ENCODE assay signal across 14 cellular contexts in the genomic region with DNA sequence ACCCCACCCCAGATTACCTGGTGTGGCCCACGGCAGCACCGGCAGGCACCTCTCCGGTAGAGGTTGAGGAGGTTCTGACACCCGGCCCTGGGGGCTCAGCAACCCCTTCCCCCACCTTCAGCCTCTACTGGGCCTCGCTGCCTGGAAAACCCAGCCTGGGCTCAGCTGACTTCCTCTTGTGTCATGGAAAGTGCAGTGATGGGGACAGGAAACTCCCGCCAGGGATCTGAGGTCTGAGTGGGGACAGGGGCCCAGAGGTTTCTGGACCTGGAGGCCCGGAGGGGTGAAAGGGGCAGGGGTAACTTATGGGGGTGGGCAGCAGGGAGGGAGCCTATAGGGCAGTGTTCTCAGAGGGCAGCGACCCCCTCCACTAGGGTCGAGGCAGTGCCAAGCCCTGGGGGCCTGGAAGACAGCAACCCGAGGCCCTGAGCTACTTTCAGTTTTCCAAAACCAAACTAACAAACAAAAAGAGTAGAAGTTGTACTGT. TPM values are rescaled to one million over a fixed set of nuclear protein-coding genes. Genes with fewer than 3 reads are reported as not detected.
DNase-seq lines count a peak whose midpoint lies in the region; ATAC-seq and TF ChIP-seq lines count a peak whose summit lies in the region.
"Had no signal": no experiment of that assay in that cellular context is flagged by ENCODE, and none has a peak within 500 bp of the region (broad histone marks: within the 10 kb centered on the region; RNA-seq: fewer than 3 reads in every experiment).

No MANE protein-coding gene starts in this region.

- H3K36me3 ChIP-seq in left lung, result no peaks in the 10 kb centered on the region
- H3K36me3 ChIP-seq: adrenal gland had no signal

- no peak for TF ChIP-seq CTCF in CD4-positive, alpha-beta T cell (IDR thresholded peaks at IDR 0.05)
- no peak for TF ChIP-seq CTCF in left lung (IDR thresholded peaks at IDR 0.05)

- no peaks in the 10 kb centered on the region for H3K36me3 Mint-ChIP-seq in CD4-positive, alpha-beta T cell (ENCODE audit: low read depth)
- peaks cover 35% of the 10 kb centered on the region for H3K36me3 Mint-ChIP-seq in activated CD4-positive, alpha-beta T cell treated with anti-CD3 and anti-CD28 coated beads for 36 hours (ENCODE audit: low read depth)

- H3K27ac ChIP-seq in CD4-positive, alpha-beta T cell (ENCODE audit: low read depth, low read length), result peak overlapping the region; percentile 59
- no peak overlapping the region for H3K27ac ChIP-seq in left lung
- H3K27ac ChIP-seq: adrenal gland, C4-2B had no signal

- no peak overlapping the region for H3K4me3 ChIP-seq in left lung
- H3K4me3 ChIP-seq: adrenal gland had no signal

- peak; percentile 51 for ATAC-seq in CD4-positive, alpha-beta T cell (ENCODE audit: poor library complexity)
- peak; percentile 58 for ATAC-seq in GM21423 (IDR thresholded peaks at IDR 0.05; ENCODE audit: unreplicated experiment)
- peak; percentile 62 for ATAC-seq in activated CD4-positive, alpha-beta T cell treated with anti-CD3 and anti-CD28 coated beads for 36 hours
- peak; percentile 52 for ATAC-seq in left lung
- no peak for ATAC-seq in GM19324 (IDR thresholded peaks at IDR 0.05; ENCODE audit: low FRiP score, unreplicated experiment)

- no peaks in the 10 kb centered on the region for H3K27me3 ChIP-seq in CD4-positive, alpha-beta T cell (ENCODE audit: control insufficient read depth, insufficient read depth, low read length)
- no peaks in the 10 kb centered on the region for H3K27me3 ChIP-seq in left lung
- H3K27me3 ChIP-seq: adrenal gland had no signal

- intact Hi-C loops in CD4-positive, alpha-beta T cell (cut with DNase I, micrococcal nuclease), result no loop called here
- intact Hi-C loops in activated CD4-positive, alpha-beta T cell treated with anti-CD3 and anti-CD28 coated beads for 36 hours (cut with DNase I, micrococcal nuclease), result no loop called here
- intact Hi-C loops in left lung (cut with DNase I), result no loop called here

- CTCF ChIA-PET in CD4-positive, alpha-beta T cell (lab: Charles Lee), result interaction anchor here (1.0 kb wide), 1 partner anchor 8 kb away, joined by 3 read pairs; no protein-coding TSS in a partner anchor
- CTCF ChIA-PET in activated CD4-positive, alpha-beta T cell treated with anti-CD3 and anti-CD28 coated beads for 36 hours (lab: Charles Lee), result interaction anchor here (0.7 to 2.5 kb wide), 9 partner anchors 10 to 126 kb away, joined by 3 to 9 read pairs (median 4); a partner anchor contains a TSS

- peaks cover 0 to 8% of the 10 kb centered on the region in 2 donors for H3K4me1 ChIP-seq in left lung
- H3K4me1 ChIP-seq: adrenal gland had no signal

- POLR2A ChIA-PET in CD4-positive, alpha-beta T cell (lab: Charles Lee), result interaction anchor here (0.9 to 4.3 kb wide), 13 partner anchors 10 to 115 kb away, joined by 3 to 43 read pairs (median 5); a partner anchor contains a TSS
- POLR2A ChIA-PET in activated CD4-positive, alpha-beta T cell treated with anti-CD3 and anti-CD28 coated beads for 36 hours (lab: Charles Lee), result interaction anchor here (0.9 to 3.9 kb wide), 14 partner anchors 11 to 114 kb away, joined by 3 to 35 read pairs (median 7); no protein-coding TSS in a partner anchor

- no peaks in the 10 kb centered on the region for H3K9me3 Mint-ChIP-seq in CD4-positive, alpha-beta T cell
- peaks cover 2% of the 10 kb centered on the region for H3K9me3 Mint-ChIP-seq in activated CD4-positive, alpha-beta T cell treated with anti-CD3 and anti-CD28 coated beads for 36 hours (ENCODE audit: low read depth)

- peak overlapping the region; percentile 81 for H3K4me3 Mint-ChIP-seq in CD4-positive, alpha-beta T cell
- peak overlapping the region; percentile 91 for H3K4me3 Mint-ChIP-seq in activated CD4-positive, alpha-beta T cell treated with anti-CD3 and anti-CD28 coated beads for 36 hours
- H3K4me3 Mint-ChIP-seq: nephron had no signal

- H3K4me1 Mint-ChIP-seq in CD4-positive, alpha-beta T cell (ENCODE audit: low read depth), result peaks cover 64% of the 10 kb centered on the region
- H3K4me1 Mint-ChIP-seq in activated CD4-positive, alpha-beta T cell treated with anti-CD3 and anti-CD28 coated beads for 36 hours, result peaks cover 60% of the 10 kb centered on the region
- H3K4me1 Mint-ChIP-seq: nephron had no signal

- no peaks in the 10 kb centered on the region for H3K27me3 Mint-ChIP-seq in CD4-positive, alpha-beta T cell
- H3K27me3 Mint-ChIP-seq in activated CD4-positive, alpha-beta T cell treated with anti-CD3 and anti-CD28 coated beads for 36 hours, result no peaks in the 10 kb centered on the region

- peak in 1 of 10 experiments; percentile 38 for DNase-seq in CD4-positive, alpha-beta T cell
- peak; percentile 83 for DNase-seq in activated CD4-positive, alpha-beta T cell treated with anti-CD3 and anti-CD28 coated beads for 36 hours
- DNase-seq in left lung, result peak in 1 of 2 donors; percentile 59
- no peak for DNase-seq in anterior cingulate cortex (lab: John Stamatoyannopoulos, UW)
- DNase-seq in NCI-H2107 (lab: John Stamatoyannopoulos, UW), result no peak
- DNase-seq in kidney glomerular epithelial cell (lab: John Stamatoyannopoulos, UW), result no peak
- DNase-seq: KG1 had no signal

- H3K27ac Mint-ChIP-seq in CD4-positive, alpha-beta T cell, result peak overlapping the region; percentile 93
- peak overlapping the region; percentile 98 for H3K27ac Mint-ChIP-seq in activated CD4-positive, alpha-beta T cell treated with anti-CD3 and anti-CD28 coated beads for 36 hours
- H3K27ac Mint-ChIP-seq: nephron had no signal

- no peaks in the 10 kb centered on the region for H3K9me3 ChIP-seq in CD4-positive, alpha-beta T cell (ENCODE audit: control insufficient read depth, low read length)
- H3K9me3 ChIP-seq in left lung, result no peaks in the 10 kb centered on the region
- H3K9me3 ChIP-seq: adrenal gland had no signal

RNA-seq across cellular contexts. Expression of a gene that starts 10.0 kb away (rescaled TPM):
- 100 to 1,000 TPM; 421 to 423 TPM for total RNA-seq in CD4-positive, alpha-beta T cell
- 100 to 1,000 TPM; 298 to 399 TPM for total RNA-seq in activated CD4-positive, alpha-beta T cell treated with anti-CD3 and anti-CD28 coated beads for 36 hours
- total RNA-seq in left lung, result 1 to 10 TPM in 1 of 2 donors, under 1 TPM in 1; 0.79 to 4.0 TPM
- total RNA-seq: fibroblast of villous mesenchyme, RPMI7951 had no signal

Comparison
In these comparisons a context has a peak if more than half of its experiments do, and no peak if none do; other contexts are left out.
1. RNA of a gene that starts 10.0 kb away (total RNA-seq): 421 to 423 TPM in CD4-positive, alpha-beta T cell and 298 to 399 TPM in activated CD4-positive, alpha-beta T cell treated with anti-CD3 and anti-CD28 coated beads for 36 hours; 0.79 to 4.0 TPM in left lung; every median in the first group is over 10 times any median in the second.